In genomic region chr9:31445357-31445756, GRCh38 we compare ENCODE assay signal across 20 cellular contexts.
A peak's percentile ranks its signal among the peaks of the same experiment; 100 is the strongest.
DNase-seq lines count a peak whose midpoint lies in the region; ATAC-seq, FAIRE-seq and TF ChIP-seq lines count a peak whose summit lies in the region.
"Had no signal": no experiment of that assay in that cellular context is flagged by ENCODE, and none has a peak within 500 bp of the region (broad histone marks: within the 10 kb centered on the region; RNA-seq: fewer than 3 reads in every experiment).

No MANE protein-coding gene starts in this region.

- no peak overlapping the region for H3K14ac ChIP-seq in H1 (ENCODE audit: insufficient read length)

- H3K4me1 Mint-ChIP-seq in stimulated activated naive B cell treated with anti-CD40 and anti-IgM and Interleukin-4, amounts not matched to agents 10 μg/mL and 1 μg/mL and 100 μg/mL, for 72 hours: peaks cover 16 to 22% of the 10 kb centered on the region in 2 donors

- H3K4me3 Mint-ChIP-seq in stimulated activated naive B cell treated with anti-CD40 and anti-IgM and Interleukin-4, amounts not matched to agents 10 μg/mL and 1 μg/mL and 100 μg/mL, for 72 hours: peak overlapping the region in 1 of 2 donors; percentile 49
- H3K4me3 Mint-ChIP-seq: CD4-positive, CD25-positive, alpha-beta regulatory T cell; H9 had no signal

- POLR2A ChIA-PET in HepG2 (lab: Yijun Ruan, JAX) (no interaction called here), H1 (lab: Charles Lee; ENCODE audit: partially characterized antibody) (no interaction called here)

- H2AK5ac ChIP-seq in H1 (ENCODE audit: low read depth, low read length): no peak overlapping the region

- H3F3A ChIP-seq in OCI-LY1 (ENCODE audit: insufficient read depth, low read length): no peaks in the 10 kb centered on the region

- H3K56ac ChIP-seq in H1 (replicated peaks; ENCODE audit: insufficient read length, low read depth, low read length): no peak overlapping the region

- CTCF ChIA-PET in HepG2 (lab: Yijun Ruan, JAX; ENCODE audit: low intra/inter-chr PET ratio, low total read pairs): no interaction called here
- CTCF ChIA-PET in H1 (lab: Charles Lee; ENCODE audit: partially characterized antibody): no interaction called here

- H3K4me1 ChIP-seq in HepG2 (ENCODE audit: insufficient read depth, low read length) (no peaks in the 10 kb centered on the region), right lobe of liver (no peaks in the 10 kb centered on the region), OCI-LY1 (ENCODE audit: insufficient read depth, low read length, severe bottlenecking) (peaks cover 24% of the 10 kb centered on the region), H1 (replicated peaks in 1 of 4; ENCODE audit: control insufficient read depth in 3 of 4, insufficient read depth in 4 of 4, low read length in 3 of 4) (no peaks in the 10 kb centered on the region)

- no peak overlapping the region for H3K18ac ChIP-seq in H1 (ENCODE audit: extremely low read depth, low read length)

- H2BK120ac ChIP-seq in H1 (replicated peaks; ENCODE audit: low read depth, low read length): no peak overlapping the region

- no peaks in the 10 kb centered on the region for H4K20me1 ChIP-seq in HepG2 (ENCODE audit: insufficient read depth, low read length)
- no peaks in the 10 kb centered on the region for H4K20me1 ChIP-seq in OCI-LY1 (ENCODE audit: insufficient read depth, low read length)
- no peaks in the 10 kb centered on the region for H4K20me1 ChIP-seq in H1 (replicated peaks in 1 of 2; ENCODE audit: control insufficient read depth in 1 of 2, insufficient read depth in 2 of 2, low read length in 2 of 2)

- no peak for TF ChIP-seq EP300 in HepG2 (IDR thresholded peaks at IDR 0.05; ENCODE audit: low read depth in 2 of 2, low read length in 2 of 2)
- no peak for TF ChIP-seq EP300 in HepG2 (CRISPR knock-in tag; IDR thresholded peaks at IDR 0.05; ENCODE audit: borderline replicate concordance)
- TF ChIP-seq EP300 in H1 (IDR thresholded peaks at IDR 0.05; ENCODE audit: borderline replicate concordance in 1 of 2, low read depth in 2 of 2, low read length in 2 of 2): no peak

- H3K27me3 ChIP-seq in HepG2 (ENCODE audit: control insufficient read depth in 1 of 2, insufficient read depth in 2 of 2, low read length in 2 of 2) (no peaks in the 10 kb centered on the region), right lobe of liver (no peaks in the 10 kb centered on the region), OCI-LY1 (ENCODE audit: insufficient read depth, low read length) (no peaks in the 10 kb centered on the region), H1 (replicated peaks in 1 of 4; ENCODE audit: control insufficient read depth in 3 of 4, extremely low read depth in 1 of 4, insufficient read depth in 3 of 4, low read length in 3 of 4) (no peaks in the 10 kb centered on the region)

- TF ChIP-seq POLR2A in HepG2 (IDR thresholded peaks at IDR 0.05; ENCODE audit: insufficient read depth in 1 of 2, low read depth in 2 of 2, low read length in 2 of 2) (no peak), right lobe of liver (IDR thresholded peaks at IDR 0.05) (no peak), H1 (IDR thresholded peaks at IDR 0.05; ENCODE audit: control extremely low read depth in 1 of 2, low read depth in 2 of 2, low read length in 2 of 2) (no peak)

- no peak for FAIRE-seq in HepG2 (lab: Jason Lieb, UNC)
- no peak for FAIRE-seq in H1 (lab: Jason Lieb, UNC)
- FAIRE-seq in urothelium cell line (lab: Jason Lieb, UNC): no peak
- FAIRE-seq: A204.1, G401.6, K562 had no signal

- intact Hi-C loops in HepG2 (cut with micrococcal nuclease; ENCODE audit: unreplicated experiment) (no loop called here), right lobe of liver (cut with DNase I) (no loop called here)

- H4K91ac ChIP-seq in H1 (replicated peaks; ENCODE audit: insufficient read length, low read length): no peak overlapping the region

- H3K23ac ChIP-seq in H1 (ENCODE audit: insufficient read length): no peak overlapping the region

- WGBS in HepG2 (ENCODE audit: low lambda C conversion rate): 0% methylated on average over 1 of the region's 1 CpG
- WGBS in right lobe of liver (ENCODE audit: insufficient coverage, low coverage, low lambda C conversion rate, missing lambda C conversion rate): 53% methylated on average over 1 of the region's 1 CpG
- WGBS in H1 (ENCODE audit: extremely low coverage in 1 of 2, insufficient coverage in 1 of 2, insufficient read length in 1 of 2, insufficient replicate concordance in 2 of 2, low coverage in 1 of 2, low lambda C conversion rate in 2 of 2, missing lambda C conversion rate in 1 of 2), 2 experiments: 100% methylated on average over 1 of the region's 1 CpG; no CpG with 5 or more reads in 1 of the 2 experiments

- H3K36me3 Mint-ChIP-seq in stimulated activated naive B cell treated with anti-CD40 and anti-IgM and Interleukin-4, amounts not matched to agents 10 μg/mL and 1 μg/mL and 100 μg/mL, for 72 hours: peaks cover 0 to 5% of the 10 kb centered on the region in 2 donors
- H3K36me3 Mint-ChIP-seq: CD4-positive, CD25-positive, alpha-beta regulatory T cell had no signal

- no peak for TF ChIP-seq RAD21 in HepG2 (CRISPR knock-in tag; IDR thresholded peaks at IDR 0.05)
- no peak for TF ChIP-seq RAD21 in H1 (IDR thresholded peaks at IDR 0.05 in 1 of 2, conservative IDR thresholded peaks at IDR 0.05 in 1 of 2; ENCODE audit: low read depth in 2 of 2, low read length in 2 of 2)

- H3K9me3 ChIP-seq in HepG2 (ENCODE audit: low read length): no peaks in the 10 kb centered on the region
- no peaks in the 10 kb centered on the region for H3K9me3 ChIP-seq in right lobe of liver
- no peaks in the 10 kb centered on the region for H3K9me3 ChIP-seq in OCI-LY1 (ENCODE audit: low read length)
- H3K9me3 ChIP-seq in H1 (ENCODE audit: insufficient read depth in 2 of 2, low read depth in 1 of 2, low read length in 1 of 2): no peaks in the 10 kb centered on the region

- H2BK5ac ChIP-seq in H1 (ENCODE audit: low read depth, low read length): no peak overlapping the region

- no peak overlapping the region for H4K8ac ChIP-seq in H1 (ENCODE audit: extremely low read depth, insufficient read depth, low read length)

- no peaks in the 10 kb centered on the region for H3K79me1 ChIP-seq in H1 (ENCODE audit: low read depth, low read length)

- ATAC-seq in HepG2: no peak
- no peak for ATAC-seq in right lobe of liver
- peak in 1 of 2 donors; percentile 17 for ATAC-seq in stimulated activated naive B cell treated with anti-CD40 and anti-IgM and Interleukin-4, amounts not matched to agents 10 μg/mL and 1 μg/mL and 100 μg/mL, for 72 hours (replicated peaks)
- ATAC-seq in HG02981 (IDR thresholded peaks at IDR 0.05; ENCODE audit: unreplicated experiment): no peak
- ATAC-seq in GM21367 (IDR thresholded peaks at IDR 0.05; ENCODE audit: unreplicated experiment): no peak
- ATAC-seq: K562, Panc1, Right ventricle myocardium inferior, SK-N-SH treated with all-trans-retinoic acid at 6 μM for 48 hours had no signal

- H3K27ac Mint-ChIP-seq in stimulated activated naive B cell treated with anti-CD40 and anti-IgM and Interleukin-4, amounts not matched to agents 10 μg/mL and 1 μg/mL and 100 μg/mL, for 72 hours: peak overlapping the region; percentile 81

- H3K9ac ChIP-seq in HepG2 (ENCODE audit: insufficient read depth, low read depth, low read length): no peak overlapping the region
- H3K9ac ChIP-seq in OCI-LY1 (ENCODE audit: low read length): no peak overlapping the region
- H3K9ac ChIP-seq in H1 (replicated peaks in 1 of 4; ENCODE audit: extremely low read depth in 1 of 4, low read depth in 3 of 4, low read length in 3 of 4): no peak overlapping the region

- TF ChIP-seq CTCF in HepG2 (CRISPR knock-in tag; IDR thresholded peaks at IDR 0.05) (no peak), right lobe of liver (IDR thresholded peaks at IDR 0.05) (no peak), OCI-LY1 (IDR thresholded peaks at IDR 0.05; ENCODE audit: low read length) (no peak), H1 (IDR thresholded peaks at IDR 0.05; ENCODE audit: control extremely low read depth in 1 of 3, insufficient read depth in 1 of 3, low read depth in 1 of 3, low read length in 3 of 3) (no peak)

- no TSS peak for BruUV-seq in HepG2 (replicated peaks; lab: Mats Ljungman, UMichigan)

- no peak overlapping the region for H4K5ac ChIP-seq in H1 (ENCODE audit: insufficient read length, low read depth, low read length)

- no peak overlapping the region for H2BK20ac ChIP-seq in H1 (ENCODE audit: low read length)

- H2BK15ac ChIP-seq in H1 (ENCODE audit: low read length): no peak overlapping the region

- DNase-seq in HepG2 (ENCODE audit: low spot score) (no peak), right lobe of liver (no peak), H1 (ENCODE audit: low read depth in 1 of 2, low spot score in 2 of 2) (no peak), urothelium cell line (ENCODE audit: low spot score) (no peak)
- no peak for DNase-seq in stimulated activated naive B cell treated with anti-CD40 and anti-IgM and Interleukin-4, amounts not matched to agents 10 μg/mL and 1 μg/mL and 100 μg/mL, for 72 hours
- DNase-seq: CD4-positive, CD25-positive, alpha-beta regulatory T cell; DMS79 treated with DMSO at 0.1 percent for 48 hours; H9; NCI-H1092; NCI-H1694; NCI-H345 had no signal

- H3K4me2 ChIP-seq in HepG2 (ENCODE audit: low read depth, low read length): no peak overlapping the region
- H3K4me2 ChIP-seq in OCI-LY1 (ENCODE audit: low read length): no peak overlapping the region
- H3K4me2 ChIP-seq in H1 (ENCODE audit: insufficient read depth in 1 of 2, low read depth in 2 of 2, low read length in 2 of 2): no peak overlapping the region

- H3K9me3 Mint-ChIP-seq in stimulated activated naive B cell treated with anti-CD40 and anti-IgM and Interleukin-4, amounts not matched to agents 10 μg/mL and 1 μg/mL and 100 μg/mL, for 72 hours: no peaks in the 10 kb centered on the region
- H3K9me3 Mint-ChIP-seq: H9 had no signal

- no peak overlapping the region for H2AFZ ChIP-seq in HepG2 (ENCODE audit: low read length)
- H2AFZ ChIP-seq in OCI-LY1 (ENCODE audit: low read length): no peak overlapping the region
- H2AFZ ChIP-seq in H1 (ENCODE audit: low read length): no peak overlapping the region

- no peaks in the 10 kb centered on the region for H3K27me3 Mint-ChIP-seq in stimulated activated naive B cell treated with anti-CD40 and anti-IgM and Interleukin-4, amounts not matched to agents 10 μg/mL and 1 μg/mL and 100 μg/mL, for 72 hours
- H3K27me3 Mint-ChIP-seq: CD4-positive, CD25-positive, alpha-beta regulatory T cell had no signal

- no peak overlapping the region for H3K27ac ChIP-seq in HepG2 (ENCODE audit: extremely low read length, insufficient read depth, low read length)
- H3K27ac ChIP-seq in right lobe of liver: no peak overlapping the region
- peak overlapping the region; percentile 1 for H3K27ac ChIP-seq in OCI-LY1 (ENCODE audit: low read depth, low read length, poor library complexity, severe bottlenecking)
- no peak overlapping the region for H3K27ac ChIP-seq in H1 (ENCODE audit: low read depth, low read length)

- in situ Hi-C loops in HepG2 (cut with HindIII; ENCODE audit: extremely low pct_ligation_motif_present, low pct_unique_long_range_greater_than_20kb): no loop called here

- no peak overlapping the region for H3K4ac ChIP-seq in H1 (replicated peaks; ENCODE audit: insufficient read length, low read depth, low read length)

- H2BK12ac ChIP-seq in H1 (ENCODE audit: low read depth, low read length): no peak overlapping the region

- no peaks in the 10 kb centered on the region for H3K9me2 ChIP-seq in OCI-LY1 (ENCODE audit: low read depth, low read length)

- no peaks in the 10 kb centered on the region for H3K36me3 ChIP-seq in HepG2 (replicated peaks in 1 of 2; ENCODE audit: control insufficient read depth in 1 of 2, insufficient read depth in 2 of 2, low read length in 2 of 2)
- no peaks in the 10 kb centered on the region for H3K36me3 ChIP-seq in right lobe of liver
- H3K36me3 ChIP-seq in OCI-LY1 (ENCODE audit: insufficient read depth, low read length): no peaks in the 10 kb centered on the region
- no peaks in the 10 kb centered on the region for H3K36me3 ChIP-seq in H1 (ENCODE audit: control insufficient read depth in 2 of 4, insufficient read depth in 4 of 4, low read length in 3 of 4)

- H3K23me2 ChIP-seq in H1 (ENCODE audit: low read depth, low read length): no peaks in the 10 kb centered on the region

- H3K4me3 ChIP-seq in HepG2 (replicated peaks in 1 of 3; ENCODE audit: insufficient read depth in 1 of 3, low read depth in 2 of 3, low read length in 3 of 3) (no peak overlapping the region), right lobe of liver (no peak overlapping the region), OCI-LY1 (ENCODE audit: low read depth, low read length, poor library complexity, severe bottlenecking) (no peak overlapping the region), H1 (ENCODE audit: extremely low read depth in 1 of 4, insufficient read depth in 2 of 4, low read depth in 3 of 4, low read length in 4 of 4) (no peak overlapping the region)
- H3K4me3 ChIP-seq: K562 had no signal

- no peaks in the 10 kb centered on the region for H3K79me2 ChIP-seq in HepG2 (ENCODE audit: insufficient read depth, low read length)
- no peaks in the 10 kb centered on the region for H3K79me2 ChIP-seq in OCI-LY1 (ENCODE audit: insufficient read depth, low read length)
- H3K79me2 ChIP-seq in H1 (ENCODE audit: control insufficient read depth in 1 of 2, insufficient read depth in 2 of 2, low read length in 2 of 2): no peaks in the 10 kb centered on the region

Comparison
In these comparisons a context has a peak if more than half of its experiments do, and no peak if none do; other contexts are left out.
1. Of the 41 proteins assayed by ChIP-seq in both HepG2 and H1: peak only in HepG2: none; only in H1: none; in both: MAFK; in neither: 40.